22 cellular contexts compared by ENCODE assay signal in genomic region chr13:43132911-43133310, GRCh38.
DNase-seq lines count a peak whose midpoint lies in the region; ATAC-seq and TF ChIP-seq lines count a peak whose summit lies in the region.
"Had no signal": no experiment of that assay in that cellular context is flagged by ENCODE, and none has a peak within 500 bp of the region (broad histone marks: within the 10 kb centered on the region; RNA-seq: fewer than 3 reads in every experiment).

No MANE protein-coding gene starts in this region.

- POLR2A ChIA-PET in OCI-LY7 (lab: Charles Lee), result no interaction called here

- H3K4me2 ChIP-seq in OCI-LY7 (ENCODE audit: low read length), result peak overlapping the region; percentile 20; the same call in 1 of the 2 replicates

- intact Hi-C loops in OCI-LY7 (cut with micrococcal nuclease; ENCODE audit: unreplicated experiment), result no loop called here

- H3K27ac ChIP-seq in OCI-LY7 (ENCODE audit: low read depth, low read length, poor library complexity, severe bottlenecking), result no peak overlapping the region
- H3K27ac ChIP-seq: cardiac muscle cell, heart right ventricle, pancreas, VCaP had no signal

- no TSS peak for BruUV-seq in OCI-LY7 (replicated peaks; lab: Mats Ljungman, UMichigan)

- H3K27me3 Mint-ChIP-seq in type B pancreatic cell, result peaks cover 13% of the 10 kb centered on the region
- peaks cover 4% of the 10 kb centered on the region for H3K27me3 Mint-ChIP-seq in activated naive CD4-positive, alpha-beta T cell treated with anti-CD3 and anti-CD28 coated beads, Interleukin-2, amount 10 ng/mL, durations not matched to agents 7 days and 5 days

- no peaks in the 10 kb centered on the region for H3K36me3 Mint-ChIP-seq in type B pancreatic cell
- H3K36me3 Mint-ChIP-seq in activated naive CD4-positive, alpha-beta T cell treated with anti-CD3 and anti-CD28 coated beads, Interleukin-2, amount 10 ng/mL, durations not matched to agents 7 days and 5 days, result no peaks in the 10 kb centered on the region
- H3K36me3 Mint-ChIP-seq: activated CD4-positive, alpha-beta memory T cell treated with anti-CD3 and anti-CD28 coated beads for 36 hours; CD14-positive monocyte; natural killer cell; stimulated activated memory B cell treated with anti-CD40 and anti-IgM and Interleukin-4, amounts not matched to agents 10 μg/mL and 1 μg/mL and 100 μg/mL, for 72 hours had no signal

- peak; percentile 72 for DNase-seq in NCI-H748 (lab: John Stamatoyannopoulos, UW; ENCODE audit: unreplicated experiment)
- no peak for DNase-seq in NCI-H748 treated with DMSO at 0.1 percent for 48 hours (lab: John Stamatoyannopoulos, UW)
- peak; percentile 25 for DNase-seq in NCI-H146 treated with DMSO at 0.1 percent for 48 hours (lab: John Stamatoyannopoulos, UW; ENCODE audit: unreplicated experiment)
- peak; percentile 52 for DNase-seq in OCI-LY7 (ENCODE audit: low spot score)
- no peak for DNase-seq in type B pancreatic cell (ENCODE audit: extremely low spot score, unreplicated experiment)
- no peak for DNase-seq in activated naive CD4-positive, alpha-beta T cell treated with anti-CD3 and anti-CD28 coated beads, Interleukin-2, amount 10 ng/mL, durations not matched to agents 7 days and 5 days
- no peak for DNase-seq in central memory CD4-positive, alpha-beta T cell
- DNase-seq: activated CD4-positive, alpha-beta memory T cell treated with anti-CD3 and anti-CD28 coated beads for 36 hours; activated naive CD4-positive, alpha-beta T cell; activated T-cell treated with anti-CD3 and anti-CD28 coated beads, Interleukin-2, amount 50 U/mL, for 1 hour; amygdala; KG1; MV-4-11; natural killer cell; NCI-H510A treated with DMSO at 0.1 percent for 48 hours had no signal

- H4K20me1 ChIP-seq in OCI-LY7 (ENCODE audit: insufficient read depth, low read length), result no peaks in the 10 kb centered on the region

- H3K36me3 ChIP-seq in OCI-LY7 (ENCODE audit: insufficient read depth, low read length), result no peaks in the 10 kb centered on the region
- H3K36me3 ChIP-seq: cardiac muscle cell, heart right ventricle, pancreas had no signal

- H3K79me2 ChIP-seq in OCI-LY7 (ENCODE audit: insufficient read depth, low read depth, low read length), result no peaks in the 10 kb centered on the region

- H3K4me1 ChIP-seq in OCI-LY7 (ENCODE audit: insufficient read depth, low read length, poor library complexity, severe bottlenecking), result peaks cover 6% of the 10 kb centered on the region
- H3K4me1 ChIP-seq: pancreas had no signal

- no peaks in the 10 kb centered on the region for H3K9me3 ChIP-seq in OCI-LY7 (ENCODE audit: low read length)
- H3K9me3 ChIP-seq: heart right ventricle, pancreas had no signal

- TF ChIP-seq POLR2A in GM18505 (IDR thresholded peaks at IDR 0.05; ENCODE audit: borderline replicate concordance, extremely low read depth, insufficient read depth, insufficient read length), result no peak

- H3K4me1 Mint-ChIP-seq in type B pancreatic cell (ENCODE audit: unreplicated experiment), result peaks cover 47% of the 10 kb centered on the region
- H3K4me1 Mint-ChIP-seq in activated naive CD4-positive, alpha-beta T cell treated with anti-CD3 and anti-CD28 coated beads, Interleukin-2, amount 10 ng/mL, durations not matched to agents 7 days and 5 days, result peaks cover 7% of the 10 kb centered on the region

- H3K4me3 Mint-ChIP-seq in type B pancreatic cell, result no peak overlapping the region
- H3K4me3 Mint-ChIP-seq in activated naive CD4-positive, alpha-beta T cell treated with anti-CD3 and anti-CD28 coated beads, Interleukin-2, amount 10 ng/mL, durations not matched to agents 7 days and 5 days, result no peak overlapping the region
- H3K4me3 Mint-ChIP-seq: activated CD4-positive, alpha-beta memory T cell treated with anti-CD3 and anti-CD28 coated beads for 36 hours; CD14-positive monocyte; natural killer cell; stimulated activated memory B cell treated with anti-CD40 and anti-IgM and Interleukin-4, amounts not matched to agents 10 μg/mL and 1 μg/mL and 100 μg/mL, for 72 hours had no signal

- CTCF ChIA-PET in OCI-LY7 (lab: Charles Lee; ENCODE audit: unreplicated experiment), result no interaction called here
- CTCF ChIA-PET in activated naive CD4-positive, alpha-beta T cell treated with anti-CD3 and anti-CD28 coated beads, Interleukin-2, amount 10 ng/mL, durations not matched to agents 7 days and 5 days (lab: Charles Lee), result no interaction called here

- no peaks in the 10 kb centered on the region for H3K9me3 Mint-ChIP-seq in type B pancreatic cell
- no peaks in the 10 kb centered on the region for H3K9me3 Mint-ChIP-seq in activated naive CD4-positive, alpha-beta T cell treated with anti-CD3 and anti-CD28 coated beads, Interleukin-2, amount 10 ng/mL, durations not matched to agents 7 days and 5 days
- H3K9me3 Mint-ChIP-seq: activated CD4-positive, alpha-beta memory T cell treated with anti-CD3 and anti-CD28 coated beads for 36 hours; CD14-positive monocyte; natural killer cell; stimulated activated memory B cell treated with anti-CD40 and anti-IgM and Interleukin-4, amounts not matched to agents 10 μg/mL and 1 μg/mL and 100 μg/mL, for 72 hours had no signal

- H3K4me3 ChIP-seq in OCI-LY7 (ENCODE audit: low read depth, low read length, poor library complexity, severe bottlenecking), result no peak overlapping the region
- H3K4me3 ChIP-seq: cardiac muscle cell, heart right ventricle, pancreas had no signal

- peak overlapping the region; percentile 59 for H3K27ac Mint-ChIP-seq in type B pancreatic cell
- no peak overlapping the region for H3K27ac Mint-ChIP-seq in activated naive CD4-positive, alpha-beta T cell treated with anti-CD3 and anti-CD28 coated beads, Interleukin-2, amount 10 ng/mL, durations not matched to agents 7 days and 5 days
- H3K27ac Mint-ChIP-seq: activated CD4-positive, alpha-beta memory T cell treated with anti-CD3 and anti-CD28 coated beads for 36 hours; CD14-positive monocyte; natural killer cell; stimulated activated memory B cell treated with anti-CD40 and anti-IgM and Interleukin-4, amounts not matched to agents 10 μg/mL and 1 μg/mL and 100 μg/mL, for 72 hours had no signal

- TF ChIP-seq CTCF in OCI-LY7 (conservative IDR thresholded peaks at IDR 0.05; ENCODE audit: low read length) (no peak), type B pancreatic cell (conservative IDR thresholded peaks at IDR 0.05) (no peak)

- no peak overlapping the region for H2AFZ ChIP-seq in OCI-LY7 (ENCODE audit: low read length)

- no peaks in the 10 kb centered on the region for H3K9me2 ChIP-seq in OCI-LY7 (ENCODE audit: insufficient read depth, low read length)

- ATAC-seq in GM18505 (IDR thresholded peaks at IDR 0.05; ENCODE audit: unreplicated experiment), result no peak
- ATAC-seq: natural killer cell; stimulated activated memory B cell treated with anti-CD40 and anti-IgM and Interleukin-4, amounts not matched to agents 10 μg/mL and 1 μg/mL and 100 μg/mL, for 72 hours had no signal

Comparison
In these comparisons a context has a peak if more than half of its experiments do, and no peak if none do; other contexts are left out.
1. DNase-seq: peak in NCI-H748 (single experiment), NCI-H146 treated with DMSO at 0.1 percent for 48 hours (single experiment) and OCI-LY7 (single experiment); none in NCI-H748 treated with DMSO at 0.1 percent for 48 hours (single experiment), type B pancreatic cell (single experiment), activated naive CD4-positive, alpha-beta T cell treated with anti-CD3 and anti-CD28 coated beads, Interleukin-2, amount 10 ng/mL, durations not matched to agents 7 days and 5 days (single experiment) and central memory CD4-positive, alpha-beta T cell (single experiment).